In the genomic region with DNA sequence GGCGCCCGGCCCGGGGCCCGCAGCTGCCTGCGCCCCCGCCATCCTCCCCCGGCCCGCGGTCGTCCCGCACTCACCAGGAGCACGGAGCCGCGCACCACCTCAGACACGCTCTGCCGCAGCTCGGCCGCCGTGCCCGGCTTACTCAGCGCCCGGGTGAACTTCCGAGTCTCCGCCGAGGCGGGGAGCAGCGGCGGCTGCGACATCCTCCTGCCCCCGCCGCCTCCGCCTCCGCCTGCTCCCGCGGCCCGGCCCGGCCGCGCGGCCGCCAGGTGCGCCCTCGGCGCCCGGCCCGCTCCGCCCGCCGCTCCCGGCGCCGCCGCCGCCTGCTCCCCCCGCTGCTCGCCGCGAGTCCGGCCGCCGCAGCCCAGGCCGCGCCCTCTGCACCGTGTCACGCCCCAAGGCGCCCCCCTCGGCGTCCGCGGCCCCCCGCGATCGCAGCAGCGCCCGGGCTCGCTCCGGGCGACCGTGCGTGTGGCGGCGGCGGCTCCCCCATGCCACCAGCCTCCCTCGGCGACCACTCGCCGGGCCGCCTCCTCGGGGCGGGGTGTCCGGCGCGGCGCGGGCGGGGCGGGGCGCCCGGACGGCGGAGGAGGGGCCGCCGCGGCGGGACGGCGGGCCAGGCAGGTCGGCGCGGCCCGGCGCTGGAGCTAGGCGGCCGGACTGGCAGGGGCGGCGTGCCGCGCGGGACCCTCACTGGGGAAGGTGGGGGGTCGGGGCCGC, we compare ENCODE assay signal across 8 cellular contexts.
DNase-seq lines count a peak whose midpoint lies in the region; ATAC-seq, FAIRE-seq and TF ChIP-seq lines count a peak whose summit lies in the region.

No MANE protein-coding gene starts in this region.

- TF ChIP-seq CTCF in A549 (IDR thresholded peaks at IDR 0.05), result no peak
- no peak for TF ChIP-seq CTCF in fibroblast of pulmonary artery (IDR thresholded peaks at IDR 0.05; ENCODE audit: low read length, missing control alignments)
- TF ChIP-seq CTCF in neural cell (IDR thresholded peaks at IDR 0.05; ENCODE audit: poor library complexity, severe bottlenecking), result peak; percentile 39

- TF ChIP-seq POLR2A in A549 (IDR thresholded peaks at IDR 0.05; ENCODE audit: low read length), result peak; percentile 87

- H2AFZ ChIP-seq in neural cell (ENCODE audit: low read depth, low read length), result no peak overlapping the region

- H3K27me3 ChIP-seq in NT2/D1 (ENCODE audit: insufficient read depth, insufficient read length) (peaks cover 59% of the 10 kb centered on the region), neural cell (ENCODE audit: insufficient read depth, low read depth, low read length) (peaks cover 38% of the 10 kb centered on the region)

- no peaks in the 10 kb centered on the region for H4K20me1 ChIP-seq in neural cell (ENCODE audit: insufficient read depth)

- no peak for FAIRE-seq in A549 (lab: Jason Lieb, UNC)

- H3K4me3 ChIP-seq in A549, result peak overlapping the region; percentile 87
- H3K4me3 ChIP-seq in NT2/D1 (ENCODE audit: insufficient read length, low read depth), result peak overlapping the region; percentile 71
- peak overlapping the region; percentile 78 for H3K4me3 ChIP-seq in fibroblast of pulmonary artery (replicated peaks; ENCODE audit: low read depth, low read length)
- H3K4me3 ChIP-seq in neural cell (ENCODE audit: low read length), result peak overlapping the region; percentile 85

- no peak for TF ChIP-seq RAD21 in A549 (conservative IDR thresholded peaks at IDR 0.05 in 1 of 2, IDR thresholded peaks at IDR 0.05 in 1 of 2)
- peak; percentile 42 for TF ChIP-seq RAD21 in neural cell (conservative IDR thresholded peaks at IDR 0.05)

- no peaks in the 10 kb centered on the region for H3F3A ChIP-seq in neural cell (ENCODE audit: insufficient read depth, low read length, poor library complexity, severe bottlenecking)

- H3K27ac ChIP-seq in A549 (peak overlapping the region; percentile 93 to 96), neural cell (ENCODE audit: low read length) (no peak overlapping the region), substantia nigra (ENCODE audit: low read depth, low read length, poor library complexity, severe bottlenecking) (peak overlapping the region; percentile 89)

- 0% methylated on average over 6 of the region's 121 CpGs for WGBS in A549 (ENCODE audit: missing lambda C conversion rate)

- no peaks in the 10 kb centered on the region for H3K9me2 ChIP-seq in neural cell (ENCODE audit: insufficient read depth, low read length)

- DNase-seq in A549 (ENCODE audit: low read depth in 1 of 2, low spot score in 1 of 2), result peak; percentile 42 to 43
- DNase-seq in NT2/D1 (ENCODE audit: low read depth, low spot score), result no peak
- peak; percentile 53 to 64 for DNase-seq in activated T-helper 1 cell treated with anti-CD3 and anti-CD28 coated beads, Interleukin-2, amount 50 U/mL, for 16 hours (ENCODE audit: low read depth in 1 of 2, low spot score in 1 of 2)
- peak; percentile 51 for DNase-seq in fibroblast of pulmonary artery (ENCODE audit: low read depth)
- peak in 20 of 49 donors; percentile 11 to 81 (median 44) for DNase-seq in substantia nigra (lab: John Stamatoyannopoulos, UW)

- CTCF ChIA-PET in A549 (lab: Yijun Ruan, JAX), result interaction anchor here (1.2 to 1.9 kb wide), 2 partner anchors 29 to 52 kb away, joined by 4 to 7 read pairs; no protein-coding TSS in a partner anchor

- H3K9ac ChIP-seq in NT2/D1 (ENCODE audit: insufficient read length, low read depth), result peak overlapping the region; percentile 86
- H3K9ac ChIP-seq in neural cell (ENCODE audit: low read length), result peak overlapping the region; percentile 72

- H3K36me3 ChIP-seq in NT2/D1 (ENCODE audit: insufficient read depth, insufficient read length, low read length) (no peaks in the 10 kb centered on the region), neural cell (ENCODE audit: insufficient read depth, low read length) (no peaks in the 10 kb centered on the region)

- H3K9me3 ChIP-seq in A549 (no peaks in the 10 kb centered on the region), NT2/D1 (ENCODE audit: insufficient read depth, low read length) (no peaks in the 10 kb centered on the region), neural cell (ENCODE audit: low read length) (no peaks in the 10 kb centered on the region)

- peak overlapping the region; percentile 91 for H3K4me2 ChIP-seq in A549
- peak overlapping the region; percentile 59 for H3K4me2 ChIP-seq in neural cell (ENCODE audit: low read length)

- peaks cover 13% of the 10 kb centered on the region; the same call in 1 of the 3 replicates for H3K4me1 ChIP-seq in A549
- peaks cover 2% of the 10 kb centered on the region for H3K4me1 ChIP-seq in NT2/D1 (ENCODE audit: insufficient read depth, insufficient read length)

- no peak for TF ChIP-seq EP300 in A549 (IDR thresholded peaks at IDR 0.05)
- no peak for TF ChIP-seq EP300 in neural cell (conservative IDR thresholded peaks at IDR 0.05; ENCODE audit: poor library complexity, severe bottlenecking)

- POLR2A ChIA-PET in A549 (lab: Yijun Ruan, JAX), result interaction anchor here (1.3 to 2.4 kb wide), 4 partner anchors 31 to 115 kb away, joined by 3 to 10 read pairs (median 6); partner anchors contain the start of gene UBAC2

- H3K79me2 ChIP-seq in neural cell (replicated peaks; ENCODE audit: insufficient read depth, low read length), result no peaks in the 10 kb centered on the region

- ATAC-seq in A549 (peak; percentile 63 to 71), GM18520 (IDR thresholded peaks at IDR 0.05; ENCODE audit: unreplicated experiment) (peak; percentile 33), HG03045 (IDR thresholded peaks at IDR 0.05; ENCODE audit: unreplicated experiment) (peak; percentile 48)

TF ChIP-seq in A549, 52 proteins besides CTCF, POLR2A, EP300 and RAD21:
- no peak for TF ChIP-seq CBX8 (IDR thresholded peaks at IDR 0.05)
- TF ChIP-seq JUNB (IDR thresholded peaks at IDR 0.05), result no peak
- TF ChIP-seq, protein P1, sequence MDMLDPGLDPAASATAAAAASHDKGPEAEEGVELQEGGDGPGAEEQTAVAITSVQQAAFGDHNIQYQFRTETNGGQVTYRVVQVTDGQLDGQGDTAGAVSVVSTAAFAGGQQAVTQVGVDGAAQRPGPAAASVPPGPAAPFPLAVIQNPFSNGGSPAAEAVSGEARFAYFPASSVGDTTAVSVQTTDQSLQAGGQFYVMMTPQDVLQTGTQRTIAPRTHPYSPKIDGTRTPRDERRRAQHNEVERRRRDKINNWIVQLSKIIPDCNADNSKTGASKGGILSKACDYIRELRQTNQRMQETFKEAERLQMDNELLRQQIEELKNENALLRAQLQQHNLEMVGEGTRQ (IDR thresholded peaks at IDR 0.05), result no peak
- peak in 1 of 2 experiments; percentile 64; a peak in 2 of 5 replicates for TF ChIP-seq JUN (IDR thresholded peaks at IDR 0.05)
- TF ChIP-seq, protein P2, sequence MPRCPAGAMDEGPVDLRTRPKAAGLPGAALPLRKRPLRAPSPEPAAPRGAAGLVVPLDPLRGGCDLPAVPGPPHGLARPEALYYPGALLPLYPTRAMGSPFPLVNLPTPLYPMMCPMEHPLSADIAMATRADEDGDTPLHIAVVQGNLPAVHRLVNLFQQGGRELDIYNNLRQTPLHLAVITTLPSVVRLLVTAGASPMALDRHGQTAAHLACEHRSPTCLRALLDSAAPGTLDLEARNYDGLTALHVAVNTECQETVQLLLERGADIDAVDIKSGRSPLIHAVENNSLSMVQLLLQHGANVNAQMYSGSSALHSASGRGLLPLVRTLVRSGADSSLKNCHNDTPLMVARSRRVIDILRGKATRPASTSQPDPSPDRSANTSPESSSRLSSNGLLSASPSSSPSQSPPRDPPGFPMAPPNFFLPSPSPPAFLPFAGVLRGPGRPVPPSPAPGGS (IDR thresholded peaks at IDR 0.05), result 0 out of 3 replicates have a peak, but pooled peaks have one; percentile 19
- no peak for TF ChIP-seq NPAS2 (CRISPR knock-in tag; IDR thresholded peaks at IDR 0.05; ENCODE audit: borderline replicate concordance)

TF ChIP-seq in neural cell, 6 proteins besides CTCF, POLR2A, EP300 and RAD21:
- TF ChIP-seq POLR2AphosphoS5 (IDR thresholded peaks at IDR 0.05), result no peak
- TF ChIP-seq SMC3 (conservative IDR thresholded peaks at IDR 0.05; ENCODE audit: poor library complexity), result peak; percentile 30
TF ChIP-seq in neural cell: peak in this region for 1.
